ENCODE assay signal across 13 cellular contexts in genomic region chr12:110203546-110203945, GRCh38.
"Had no signal": no experiment of that assay in that cellular context is flagged by ENCODE, and none has a peak within 500 bp of the region (broad histone marks: within the 10 kb centered on the region; RNA-seq: fewer than 3 reads in every experiment).

No MANE protein-coding gene starts in this region.

- H3K79me2 ChIP-seq: hepatocyte had no signal

- H3K27ac ChIP-seq: gastroesophageal sphincter, hepatocyte, left ventricle myocardium inferior, tibial artery, uterus had no signal

- H2AFZ ChIP-seq: hepatocyte had no signal

- H3K4me3 Mint-ChIP-seq: activated naive CD4-positive, alpha-beta T cell treated with anti-CD3 and anti-CD28 coated beads for 36 hours; activated naive CD8-positive, alpha-beta T cell treated with anti-CD3 and anti-CD28 coated beads, Interleukin-2, amount 50 U/mL, for 24 hours; nephron progenitor cell had no signal

- H3K9me3 ChIP-seq: gastroesophageal sphincter, left ventricle myocardium inferior, tibial artery, uterus had no signal

- H3K4me1 ChIP-seq: gastroesophageal sphincter, left ventricle myocardium inferior, tibial artery, uterus had no signal

- H3K27ac Mint-ChIP-seq: activated naive CD4-positive, alpha-beta T cell treated with anti-CD3 and anti-CD28 coated beads for 36 hours; activated naive CD8-positive, alpha-beta T cell treated with anti-CD3 and anti-CD28 coated beads, Interleukin-2, amount 50 U/mL, for 24 hours had no signal

- ATAC-seq: activated naive CD8-positive, alpha-beta T cell treated with anti-CD3 and anti-CD28 coated beads, Interleukin-2, amount 50 U/mL, for 24 hours; gastroesophageal sphincter had no signal

- H3K36me3 ChIP-seq: uterus had no signal

- H3K27me3 ChIP-seq: gastroesophageal sphincter, hepatocyte, tibial artery, uterus had no signal

- H3K4me2 ChIP-seq: hepatocyte had no signal

- H3K9me3 Mint-ChIP-seq: activated naive CD4-positive, alpha-beta T cell treated with anti-CD3 and anti-CD28 coated beads for 36 hours; activated naive CD8-positive, alpha-beta T cell treated with anti-CD3 and anti-CD28 coated beads, Interleukin-2, amount 50 U/mL, for 24 hours; activated T-helper 2 cell treated with anti-CD3 and anti-CD28 coated beads, Interferon-gamma antibody, Interleukin-2, Interleukin-4, amounts not matched to agents 10 μg/mL and 5 μg/mL and 100 μg/mL, durations not matched to agents 14 hours and 24 hours and 36 hours; nephron progenitor cell had no signal

- DNase-seq: activated naive CD4-positive, alpha-beta T cell treated with anti-CD3 and anti-CD28 coated beads for 36 hours; activated naive CD8-positive, alpha-beta T cell treated with anti-CD3 and anti-CD28 coated beads, Interleukin-2, amount 50 U/mL, for 24 hours; left ventricle myocardium inferior; mesenchymal stem cell; nephron progenitor cell; stimulated activated CD4-positive, alpha-beta T cell treated with anti-CD3 and anti-CD28 coated beads, Interleukin-12 subunit alpha, Interleukin-12 subunit beta, amount 100 ng/mL, for 4 hours; stimulated activated CD4-positive, alpha-beta T cell treated with anti-CD3 and anti-CD28 coated beads, Interleukin-2, amount 100 ng/mL, for 24 hours; SW 1271; tibial artery; uterus had no signal

- H3K4me3 ChIP-seq: gastroesophageal sphincter, hepatocyte, left ventricle myocardium inferior, tibial artery, uterus had no signal

- H3K27me3 Mint-ChIP-seq: activated naive CD8-positive, alpha-beta T cell treated with anti-CD3 and anti-CD28 coated beads, Interleukin-2, amount 50 U/mL, for 24 hours had no signal
